ENCODE assay signal across 24 cellular contexts in the genomic region with DNA sequence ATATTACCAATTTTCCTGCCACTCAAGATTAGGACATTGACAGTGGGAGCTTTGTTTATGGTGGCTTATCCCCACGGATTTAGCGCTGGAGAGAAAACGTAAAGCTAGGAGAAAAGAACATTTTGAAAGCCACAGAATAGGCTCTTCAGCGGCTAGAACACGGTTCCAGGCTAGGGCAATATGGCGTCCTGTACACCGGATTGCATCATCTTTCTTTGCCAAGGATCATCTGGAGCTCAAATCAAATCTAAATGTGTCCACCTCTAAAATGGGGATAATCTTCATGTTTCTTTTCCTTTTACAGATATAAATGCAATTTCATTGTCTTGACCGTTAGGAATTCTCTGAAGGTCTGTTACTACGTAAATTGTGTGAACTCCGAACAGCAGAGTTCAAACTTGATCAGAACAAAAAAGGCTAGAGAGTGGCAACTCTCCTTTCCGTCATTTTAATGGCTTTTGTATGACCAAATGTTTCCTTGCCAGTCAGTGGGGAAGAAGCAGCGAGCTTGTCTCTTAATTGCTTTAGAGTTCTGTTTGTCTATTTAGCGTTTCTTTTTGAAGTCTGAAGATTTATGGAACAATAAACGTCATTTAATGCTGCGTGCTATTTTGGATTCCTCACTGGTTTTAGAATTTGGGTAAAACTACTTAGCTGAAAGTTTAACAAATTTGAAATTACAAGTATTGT. TPM values are rescaled to one million over a fixed set of nuclear protein-coding genes. Genes with fewer than 3 reads are reported as not detected.
DNase-seq lines count a peak whose midpoint lies in the region; ATAC-seq and TF ChIP-seq lines count a peak whose summit lies in the region.
"Had no signal": no experiment of that assay in that cellular context is flagged by ENCODE, and none has a peak within 500 bp of the region (broad histone marks: within the 10 kb centered on the region; RNA-seq: fewer than 3 reads in every experiment).

No MANE protein-coding gene starts in this region.

- H3K79me2 ChIP-seq in HCT116 (ENCODE audit: insufficient read depth, low read length), result peaks cover 19% of the 10 kb centered on the region
- peaks cover 11% of the 10 kb centered on the region for H3K79me2 ChIP-seq in hepatocyte
- H3K79me2 ChIP-seq in neural progenitor cell (ENCODE audit: low read depth), result peaks cover 19% of the 10 kb centered on the region

- no peak overlapping the region for H3K27ac Mint-ChIP-seq in neural progenitor cell
- H3K27ac Mint-ChIP-seq: activated CD4-positive, alpha-beta memory T cell treated with anti-CD3 and anti-CD28 coated beads for 36 hours; memory B cell; T-helper 1 cell treated with Interleukin-12 subunit alpha and Interleukin-12 subunit beta and Interleukin-4 antibody, amounts not matched to agents 30 μg/mL and 1 μg/mL, for 36 hours had no signal

- H3K4me3 Mint-ChIP-seq in neural progenitor cell, result peak overlapping the region; percentile 79

- peaks cover 22% of the 10 kb centered on the region for H3K4me1 Mint-ChIP-seq in neural progenitor cell
- H3K4me1 Mint-ChIP-seq: memory B cell had no signal

- RAD21 ChIA-PET in HCT116 (lab: Charles Lee; ENCODE audit: low non-redundant PET in 1 of 2, low total read pairs in 2 of 2, uncharacterized antibody in 2 of 2, unreplicated experiment in 2 of 2), result no interaction called here

- H3K4me1 ChIP-seq in HCT116 (ENCODE audit: control insufficient read depth in 1 of 2, insufficient read depth in 2 of 2, low read length in 2 of 2), result peaks cover 11 to 22% of the 10 kb centered on the region in 2 experiments
- H3K4me1 ChIP-seq in Panc1 (ENCODE audit: control insufficient read depth, insufficient read depth, low read length), result peaks cover 6% of the 10 kb centered on the region; the same call in 1 of the 2 replicates
- peaks cover 3% of the 10 kb centered on the region for H3K4me1 ChIP-seq in hepatocyte (ENCODE audit: insufficient read depth)
- peaks cover 19% of the 10 kb centered on the region for H3K4me1 ChIP-seq in neural progenitor cell

- H3K27me3 ChIP-seq in HCT116 (ENCODE audit: insufficient read depth, low read length) (no peaks in the 10 kb centered on the region), Panc1 (ENCODE audit: control insufficient read depth, insufficient read depth, low read length) (no peaks in the 10 kb centered on the region), hepatocyte (no peaks in the 10 kb centered on the region), neural progenitor cell (peaks cover 14% of the 10 kb centered on the region)

- no peaks in the 10 kb centered on the region for H3K9me3 ChIP-seq in HCT116 (ENCODE audit: control insufficient read depth in 1 of 2, insufficient read depth in 1 of 2, low read depth in 1 of 2, low read length in 2 of 2)
- H3K9me3 ChIP-seq in Panc1 (ENCODE audit: control insufficient read depth, insufficient read depth, low read depth, low read length), result no peaks in the 10 kb centered on the region
- H3K9me3 ChIP-seq in hepatocyte (ENCODE audit: low read depth), result no peaks in the 10 kb centered on the region
- H3K9me3 ChIP-seq in neural progenitor cell (ENCODE audit: low read depth), result no peaks in the 10 kb centered on the region
- H3K9me3 ChIP-seq: spleen, stomach, transverse colon had no signal

- H3K9me2 ChIP-seq in HCT116 (ENCODE audit: insufficient read depth) (no peaks in the 10 kb centered on the region), hepatocyte (replicated peaks; ENCODE audit: insufficient read depth) (no peaks in the 10 kb centered on the region)

- CTCF ChIA-PET in HCT116 (lab: Charles Lee) (no interaction called here), Panc1 (lab: Charles Lee) (no interaction called here), GM10248 (lab: Yijun Ruan, JAX) (interaction anchor here (1.2 to 1.3 kb wide), 2 partner anchors 8 to 22 kb away, joined by 3 to 4 read pairs; no protein-coding TSS in a partner anchor)

- TF ChIP-seq RAD21 in HCT116 (IDR thresholded peaks at IDR 0.05; ENCODE audit: low read depth), result no peak

- intact Hi-C loops in HCT116 (cut with micrococcal nuclease) (no loop called here), Panc1 (cut with micrococcal nuclease; ENCODE audit: unreplicated experiment) (no loop called here)

- peaks cover 39% of the 10 kb centered on the region for H3F3A ChIP-seq in neural progenitor cell (ENCODE audit: low read depth)

- no peak overlapping the region for H2AFZ ChIP-seq in HCT116 (ENCODE audit: low read depth, low read length, poor library complexity, severe bottlenecking)
- no peak overlapping the region for H2AFZ ChIP-seq in hepatocyte
- no peak overlapping the region for H2AFZ ChIP-seq in neural progenitor cell (replicated peaks)

- H3K9ac ChIP-seq in HCT116 (ENCODE audit: low read length), result no peak overlapping the region
- no peak overlapping the region for H3K9ac ChIP-seq in neural progenitor cell

- H4K20me1 ChIP-seq in HCT116 (ENCODE audit: insufficient read depth), result peaks cover 6% of the 10 kb centered on the region; the same call in 1 of the 2 replicates
- peaks cover 6% of the 10 kb centered on the region for H4K20me1 ChIP-seq in hepatocyte (ENCODE audit: insufficient read depth, poor library complexity, severe bottlenecking)
- peaks cover 16% of the 10 kb centered on the region for H4K20me1 ChIP-seq in neural progenitor cell (ENCODE audit: low read depth)

- DNase-seq in HCT116 (ENCODE audit: low read depth, low spot score) (no peak), Panc1 (ENCODE audit: low read depth, low spot score) (no peak), hepatocyte (ENCODE audit: low spot score) (no peak), neural progenitor cell (ENCODE audit: low spot score) (peak; percentile 7), NCI-H2029 (lab: John Stamatoyannopoulos, UW) (no peak), amniotic stem cell (lab: John Stamatoyannopoulos, UW) (no peak), GM10248 (ENCODE audit: extremely low spot score) (no peak)
- DNase-seq: activated CD4-positive, alpha-beta memory T cell treated with anti-CD3 and anti-CD28 coated beads for 36 hours; activated naive CD4-positive, alpha-beta T cell treated with Interleukin-2 at 50 U/mL for 16 hours; activated T-cell treated with anti-CD3 and anti-CD28 coated beads for 4 hours; aorta; DMS79 treated with DMSO at 0.1 percent for 48 hours; kidney glomerular epithelial cell; NCI-H1694; NCI-H748 treated with DMSO at 0.1 percent for 48 hours; PC-3; SIG-M5; spleen; stimulated activated CD4-positive, alpha-beta T cell treated with anti-CD3 and anti-CD28 coated beads, Interleukin-4, amount 100 ng/mL, for 4 hours; stomach; transverse colon had no signal

- H3K4me2 ChIP-seq in HCT116 (ENCODE audit: low read length) (no peak overlapping the region), hepatocyte (peak overlapping the region; percentile 88), neural progenitor cell (peak overlapping the region; percentile 85)

- 69% methylated on average over 15 of the region's 15 CpGs for WGBS in hepatocyte (ENCODE audit: low lambda C conversion rate, missing lambda C conversion rate)

- ATAC-seq in HCT116 (no peak), Panc1 (no peak)
- ATAC-seq: PC-3 had no signal

- BruUV-seq in HCT116 (replicated peaks; lab: Mats Ljungman, UMichigan) (no TSS peak), Panc1 (replicated peaks; lab: Mats Ljungman, UMichigan) (no TSS peak)

- peaks cover 6% of the 10 kb centered on the region for H3K9me3 Mint-ChIP-seq in neural progenitor cell
- H3K9me3 Mint-ChIP-seq: activated CD4-positive, alpha-beta memory T cell treated with anti-CD3 and anti-CD28 coated beads for 36 hours; memory B cell; T-helper 1 cell treated with Interleukin-12 subunit alpha and Interleukin-12 subunit beta and Interleukin-4 antibody, amounts not matched to agents 30 μg/mL and 1 μg/mL, for 36 hours had no signal

- POLR2A ChIA-PET in HCT116 (lab: Charles Lee) (no interaction called here), Panc1 (lab: Charles Lee) (interaction anchor here (0.6 kb wide), 1 partner anchor 99 kb away, joined by 9 read pairs; no protein-coding TSS in a partner anchor), GM10248 (lab: Yijun Ruan, JAX) (no interaction called here)

- H3K27me3 Mint-ChIP-seq in neural progenitor cell (ENCODE audit: insufficient read depth, low read depth), result peaks cover 4% of the 10 kb centered on the region

- H3K36me3 Mint-ChIP-seq in neural progenitor cell, result peaks cover 4% of the 10 kb centered on the region
- H3K36me3 Mint-ChIP-seq: activated CD4-positive, alpha-beta memory T cell treated with anti-CD3 and anti-CD28 coated beads for 36 hours; memory B cell had no signal

- H3K36me3 ChIP-seq in HCT116 (ENCODE audit: control insufficient read depth in 1 of 2, insufficient read depth in 2 of 2, low read length in 2 of 2), result no peaks in the 10 kb centered on the region
- no peaks in the 10 kb centered on the region for H3K36me3 ChIP-seq in Panc1 (ENCODE audit: control insufficient read depth, insufficient read depth, low read length)
- H3K36me3 ChIP-seq in hepatocyte (replicated peaks; ENCODE audit: insufficient read depth, low read depth), result no peaks in the 10 kb centered on the region
- no peaks in the 10 kb centered on the region for H3K36me3 ChIP-seq in neural progenitor cell
- H3K36me3 ChIP-seq: spleen, stomach, transverse colon had no signal

- H3K27ac ChIP-seq in HCT116 (ENCODE audit: low read depth, low read length) (no peak overlapping the region), Panc1 (ENCODE audit: low read length) (peak overlapping the region; percentile 59; the same call in 1 of the 2 replicates), hepatocyte (no peak overlapping the region), neural progenitor cell (no peak overlapping the region)
- H3K27ac ChIP-seq: stomach, VCaP had no signal

- in situ Hi-C loops in Panc1 (cut with HindIII; ENCODE audit: low pct_unique_long_range_greater_than_20kb, low sequenced_read_pairs), result no loop called here

- TF ChIP-seq CTCF in HCT116 (IDR thresholded peaks at IDR 0.05 in 2 of 3, conservative IDR thresholded peaks at IDR 0.05 in 1 of 3; ENCODE audit: borderline replicate concordance in 1 of 3, insufficient read depth in 1 of 3, low read depth in 2 of 3, low read length in 2 of 3) (no peak), Panc1 (IDR thresholded peaks at IDR 0.05) (no peak), hepatocyte (IDR thresholded peaks at IDR 0.05; ENCODE audit: poor library complexity) (no peak), neural progenitor cell (IDR thresholded peaks at IDR 0.05) (no peak), GM10248 (IDR thresholded peaks at IDR 0.05; ENCODE audit: control extremely low read depth, extremely low read depth, low read depth, missing control alignments) (no peak)

- H3K4me3 ChIP-seq in HCT116 (replicated peaks in 1 of 2; ENCODE audit: low read depth in 1 of 2, low read length in 2 of 2) (no peak overlapping the region), Panc1 (ENCODE audit: low read depth in 2 of 2, low read length in 2 of 2) (no peak overlapping the region), hepatocyte (no peak overlapping the region), neural progenitor cell (peak overlapping the region; percentile 69)
- H3K4me3 ChIP-seq: transverse colon had no signal

- no peak for TF ChIP-seq POLR2A in HCT116 (IDR thresholded peaks at IDR 0.05; ENCODE audit: borderline replicate concordance, extremely low read depth, insufficient read depth, insufficient read length)

RNA-seq across cellular contexts. Expression of gene WWC2, which starts 2.6 kb away (rescaled TPM):
- 39.1 TPM for total RNA-seq in HCT116 (2021; ENCODE audit: unreplicated experiment)
- 12.9 and 13.1 TPM in 2 replicates for polyA plus RNA-seq in HCT116 (2012)
- total RNA-seq in Panc1 (2021; ENCODE audit: unreplicated experiment), result 80.3 TPM
- polyA plus RNA-seq in Panc1 (2012; ENCODE audit: insufficient read length), result 30.8 TPM
- 24.7 and 28.6 TPM in 2 replicates for total RNA-seq in hepatocyte
- 16.1 and 19.3 TPM in 2 replicates for polyA plus RNA-seq in hepatocyte
- total RNA-seq in neural progenitor cell (ENCODE audit: low replicate concordance), result 31.7 and 39.6 TPM in 2 replicates
